ENCODE assay signal across 17 cellular contexts in the genomic region with DNA sequence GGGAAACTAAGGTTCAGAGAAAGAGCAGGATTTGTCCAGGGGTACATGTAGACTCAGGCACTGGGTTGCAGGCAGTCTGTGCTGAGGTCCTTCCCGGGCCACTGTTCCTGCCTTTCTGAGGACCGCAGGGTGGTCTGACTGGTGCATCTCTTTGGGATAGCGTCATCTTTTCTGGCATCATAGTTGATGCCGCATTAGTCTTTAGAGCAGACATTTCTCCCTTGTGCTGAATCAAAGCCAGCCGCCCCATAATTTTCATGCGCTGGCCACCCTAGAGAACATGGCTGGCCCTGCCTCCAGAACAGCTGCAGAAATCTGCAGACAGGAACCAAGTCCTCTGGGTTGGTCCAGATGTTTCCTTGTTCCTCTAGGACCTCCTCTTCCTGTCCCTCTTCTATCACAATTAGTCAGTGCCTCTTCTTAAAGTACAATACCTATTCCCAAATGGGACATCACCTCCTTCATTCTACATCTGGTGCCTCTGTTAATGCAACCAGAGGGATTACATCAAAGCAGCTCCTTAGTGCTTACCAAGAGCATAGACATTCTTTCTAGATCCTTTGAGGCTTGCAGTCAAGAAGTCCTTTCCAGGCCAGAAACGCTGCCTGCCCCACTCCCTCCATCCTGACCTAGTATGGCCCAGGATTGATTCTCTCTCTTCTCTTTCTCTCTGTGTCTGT. TPM values are rescaled to one million over a fixed set of nuclear protein-coding genes. Genes with fewer than 3 reads are reported as not detected.
DNase-seq lines count a peak whose midpoint lies in the region; ATAC-seq and TF ChIP-seq lines count a peak whose summit lies in the region.
"Had no signal": no experiment of that assay in that cellular context is flagged by ENCODE, and none has a peak within 500 bp of the region (broad histone marks: within the 10 kb centered on the region; RNA-seq: fewer than 3 reads in every experiment).

No MANE protein-coding gene starts in this region.

- CTCF ChIA-PET in activated naive CD4-positive, alpha-beta T cell treated with anti-CD3 and anti-CD28 coated beads, Interleukin-2, amount 10 ng/mL, durations not matched to agents 7 days and 5 days (lab: Charles Lee): interaction anchor here (1.4 kb wide), 1 partner anchor 173 kb away, joined by 5 read pairs; no protein-coding TSS in a partner anchor

- H3K4me3 Mint-ChIP-seq in activated naive CD4-positive, alpha-beta T cell treated with anti-CD3 and anti-CD28 coated beads, Interleukin-2, amount 10 ng/mL, durations not matched to agents 7 days and 5 days: no peak overlapping the region
- H3K4me3 Mint-ChIP-seq in mesothelial cell of epicardium: no peak overlapping the region
- H3K4me3 Mint-ChIP-seq in activated T-helper 1 cell treated with anti-CD3 and anti-CD28 coated beads, Interleukin-12 subunit alpha, Interleukin-12 subunit beta, Interleukin-2, Interleukin-4 antibody, amounts not matched to agents 30 ng/mL and 10 ng/mL and 1 ng/mL, durations not matched to agents 14 hours and 24 hours and 36 hours: no peak overlapping the region
- H3K4me3 Mint-ChIP-seq: memory B cell had no signal

- no peaks in the 10 kb centered on the region for H3K4me1 Mint-ChIP-seq in activated naive CD4-positive, alpha-beta T cell treated with anti-CD3 and anti-CD28 coated beads, Interleukin-2, amount 10 ng/mL, durations not matched to agents 7 days and 5 days
- peaks cover 22% of the 10 kb centered on the region for H3K4me1 Mint-ChIP-seq in mesothelial cell of epicardium
- no peaks in the 10 kb centered on the region for H3K4me1 Mint-ChIP-seq in activated T-helper 1 cell treated with anti-CD3 and anti-CD28 coated beads, Interleukin-12 subunit alpha, Interleukin-12 subunit beta, Interleukin-2, Interleukin-4 antibody, amounts not matched to agents 30 ng/mL and 10 ng/mL and 1 ng/mL, durations not matched to agents 14 hours and 24 hours and 36 hours (ENCODE audit: low read depth)
- H3K4me1 Mint-ChIP-seq: memory B cell had no signal

- no peaks in the 10 kb centered on the region for H3K9me3 Mint-ChIP-seq in activated naive CD4-positive, alpha-beta T cell treated with anti-CD3 and anti-CD28 coated beads, Interleukin-2, amount 10 ng/mL, durations not matched to agents 7 days and 5 days
- no peaks in the 10 kb centered on the region for H3K9me3 Mint-ChIP-seq in mesothelial cell of epicardium
- no peaks in the 10 kb centered on the region for H3K9me3 Mint-ChIP-seq in activated T-helper 1 cell treated with anti-CD3 and anti-CD28 coated beads, Interleukin-12 subunit alpha, Interleukin-12 subunit beta, Interleukin-2, Interleukin-4 antibody, amounts not matched to agents 30 ng/mL and 10 ng/mL and 1 ng/mL, durations not matched to agents 14 hours and 24 hours and 36 hours

- peak overlapping the region; percentile 95 for H3K27ac ChIP-seq in foreskin keratinocyte

- no peaks in the 10 kb centered on the region for H3K36me3 Mint-ChIP-seq in activated naive CD4-positive, alpha-beta T cell treated with anti-CD3 and anti-CD28 coated beads, Interleukin-2, amount 10 ng/mL, durations not matched to agents 7 days and 5 days
- H3K36me3 Mint-ChIP-seq in mesothelial cell of epicardium: peaks cover 35% of the 10 kb centered on the region
- H3K36me3 Mint-ChIP-seq in activated T-helper 1 cell treated with anti-CD3 and anti-CD28 coated beads, Interleukin-12 subunit alpha, Interleukin-12 subunit beta, Interleukin-2, Interleukin-4 antibody, amounts not matched to agents 30 ng/mL and 10 ng/mL and 1 ng/mL, durations not matched to agents 14 hours and 24 hours and 36 hours (ENCODE audit: low read depth): no peaks in the 10 kb centered on the region
- H3K36me3 Mint-ChIP-seq: memory B cell had no signal

- H3K4me1 ChIP-seq in foreskin keratinocyte: peaks cover 50% of the 10 kb centered on the region

- H3K27ac Mint-ChIP-seq in activated naive CD4-positive, alpha-beta T cell treated with anti-CD3 and anti-CD28 coated beads, Interleukin-2, amount 10 ng/mL, durations not matched to agents 7 days and 5 days: no peak overlapping the region
- peak overlapping the region; percentile 44 for H3K27ac Mint-ChIP-seq in mesothelial cell of epicardium
- no peak overlapping the region for H3K27ac Mint-ChIP-seq in activated T-helper 1 cell treated with anti-CD3 and anti-CD28 coated beads, Interleukin-12 subunit alpha, Interleukin-12 subunit beta, Interleukin-2, Interleukin-4 antibody, amounts not matched to agents 30 ng/mL and 10 ng/mL and 1 ng/mL, durations not matched to agents 14 hours and 24 hours and 36 hours
- H3K27ac Mint-ChIP-seq: memory B cell had no signal

- no peak for ATAC-seq in foreskin keratinocyte

- H3K27me3 Mint-ChIP-seq in activated naive CD4-positive, alpha-beta T cell treated with anti-CD3 and anti-CD28 coated beads, Interleukin-2, amount 10 ng/mL, durations not matched to agents 7 days and 5 days: no peaks in the 10 kb centered on the region
- no peaks in the 10 kb centered on the region for H3K27me3 Mint-ChIP-seq in mesothelial cell of epicardium (ENCODE audit: low read depth)
- H3K27me3 Mint-ChIP-seq in activated T-helper 1 cell treated with anti-CD3 and anti-CD28 coated beads, Interleukin-12 subunit alpha, Interleukin-12 subunit beta, Interleukin-2, Interleukin-4 antibody, amounts not matched to agents 30 ng/mL and 10 ng/mL and 1 ng/mL, durations not matched to agents 14 hours and 24 hours and 36 hours (ENCODE audit: insufficient read depth): no peaks in the 10 kb centered on the region

- TF ChIP-seq CTCF in foreskin keratinocyte (conservative IDR thresholded peaks at IDR 0.05): no peak
- TF ChIP-seq CTCF in mesothelial cell of epicardium (IDR thresholded peaks at IDR 0.05; ENCODE audit: unreplicated experiment): no peak

- no peaks in the 10 kb centered on the region for H3K27me3 ChIP-seq in foreskin keratinocyte

- intact Hi-C loops in activated T-helper 1 cell treated with anti-CD3 and anti-CD28 coated beads, Interleukin-12 subunit alpha, Interleukin-12 subunit beta, Interleukin-2, Interleukin-4 antibody, amounts not matched to agents 30 ng/mL and 10 ng/mL and 1 ng/mL, durations not matched to agents 14 hours and 24 hours and 36 hours (cut with micrococcal nuclease): no loop called here

- DNase-seq in activated naive CD4-positive, alpha-beta T cell treated with anti-CD3 and anti-CD28 coated beads, Interleukin-2, amount 10 ng/mL, durations not matched to agents 7 days and 5 days: peak; percentile 2
- no peak for DNase-seq in activated naive CD4-positive, alpha-beta T cell treated with anti-CD3 and anti-CD28 coated beads, Interleukin-2, amount 50 U/mL, for 16 hours
- DNase-seq in foreskin keratinocyte (no peak), mesothelial cell of epicardium (ENCODE audit: low spot score in 2 of 2, unreplicated experiment in 2 of 2) (no peak), C1 segment of cervical spinal cord (lab: John Stamatoyannopoulos, UW) (no peak), NCI-H2196 (lab: John Stamatoyannopoulos, UW; ENCODE audit: unreplicated experiment) (no peak), cerebellum (ENCODE audit: low spot score) (no peak)
- DNase-seq in activated T-helper 1 cell treated with anti-CD3 and anti-CD28 coated beads, Interleukin-12 subunit alpha, Interleukin-12 subunit beta, Interleukin-2, Interleukin-4 antibody, amounts not matched to agents 30 ng/mL and 10 ng/mL and 1 ng/mL, durations not matched to agents 14 hours and 24 hours and 36 hours (ENCODE audit: low spot score): no peak
- DNase-seq: activated CD8-positive, alpha-beta memory T cell treated with anti-CD3 and anti-CD28 coated beads for 24 hours; activated gamma-delta T cell treated with Interleukin-2 at 50 U/mL for 16 hours; NCI-H510A treated with DMSO at 0.1 percent for 48 hours; OCI-M1; stimulated activated CD4-positive, alpha-beta T cell treated with anti-CD3 and anti-CD28 coated beads, Interleukin-15, amount 100 ng/mL, for 24 hours had no signal

RNA-seq across cellular contexts. Expression of gene ORM1, which starts 42.1 kb away (rescaled TPM):
- total RNA-seq in foreskin keratinocyte: not detected in 2 replicates
- polyA plus RNA-seq in foreskin keratinocyte: not detected in 2 replicates
- total RNA-seq in mesothelial cell of epicardium: not detected in 3 replicates
- not detected in 2 replicates for total RNA-seq in activated T-helper 1 cell treated with anti-CD3 and anti-CD28 coated beads, Interleukin-12 subunit alpha, Interleukin-12 subunit beta, Interleukin-2, Interleukin-4 antibody, amounts not matched to agents 30 ng/mL and 10 ng/mL and 1 ng/mL, durations not matched to agents 14 hours and 24 hours and 36 hours
- not detected for total RNA-seq in cerebellum
- total RNA-seq: dermis microvascular lymphatic vessel endothelial cell, G401, osteocyte had no signal

RNA-seq across cellular contexts. Expression of gene ORM2, which starts 48.9 kb away (rescaled TPM):
- total RNA-seq in foreskin keratinocyte: not detected in 2 replicates
- not detected in 2 replicates for polyA plus RNA-seq in foreskin keratinocyte
- not detected in 3 replicates for total RNA-seq in mesothelial cell of epicardium
- not detected in 2 replicates for total RNA-seq in activated T-helper 1 cell treated with anti-CD3 and anti-CD28 coated beads, Interleukin-12 subunit alpha, Interleukin-12 subunit beta, Interleukin-2, Interleukin-4 antibody, amounts not matched to agents 30 ng/mL and 10 ng/mL and 1 ng/mL, durations not matched to agents 14 hours and 24 hours and 36 hours
- total RNA-seq in cerebellum: not detected
- total RNA-seq: dermis microvascular lymphatic vessel endothelial cell, G401, osteocyte had no signal
